In the genomic region with DNA sequence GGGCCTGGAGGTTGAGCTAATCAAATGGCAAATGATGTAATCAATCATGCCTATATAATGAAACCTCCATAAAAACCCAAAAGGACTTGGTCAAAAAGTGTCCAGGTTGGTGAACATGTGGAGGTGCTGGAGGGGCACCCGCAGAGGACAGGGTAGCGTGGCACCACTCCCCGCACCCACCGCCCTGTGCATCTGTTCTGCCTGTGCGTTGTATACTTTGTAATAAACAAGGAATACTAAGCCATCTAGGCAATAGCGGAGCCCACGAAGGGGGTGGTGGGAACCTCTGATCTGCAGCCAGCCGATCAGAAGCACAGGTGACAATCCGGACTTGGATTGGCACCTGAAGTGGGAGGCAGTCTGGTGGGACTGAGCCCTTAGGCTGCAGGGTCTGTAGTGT, we compare ENCODE assay signal across 21 cellular contexts.
DNase-seq lines count a peak whose midpoint lies in the region; ATAC-seq, FAIRE-seq and TF ChIP-seq lines count a peak whose summit lies in the region.
"Had no signal": no experiment of that assay in that cellular context is flagged by ENCODE, and none has a peak within 500 bp of the region (broad histone marks: within the 10 kb centered on the region; RNA-seq: fewer than 3 reads in every experiment).

No MANE protein-coding gene starts in this region.

- DNase-seq in activated naive CD4-positive, alpha-beta T cell treated with anti-CD3 and anti-CD28 coated beads for 36 hours = no peak
- no peak for DNase-seq in activated naive CD4-positive, alpha-beta T cell treated with anti-CD3 and anti-CD28 coated beads, Interleukin-2, amount 50 U/mL, for 16 hours
- no peak for DNase-seq in activated B cell treated with CpG ODN at 0.5 μM for 24 hours
- no peak for DNase-seq in central memory CD8-positive, alpha-beta T cell (ENCODE audit: low spot score in 2 of 2)
- no peak for DNase-seq in stimulated activated effector memory CD8-positive, alpha-beta T cell treated with anti-CD3 and anti-CD28 coated beads, Interleukin-12 subunit alpha, Interleukin-12 subunit beta, amount 100 ng/mL, for 72 hours (ENCODE audit: low spot score in 2 of 2)
- DNase-seq in GM12891 (ENCODE audit: insufficient read length, low spot score) = no peak
- DNase-seq in RPMI8226 = no peak
- DNase-seq in brain microvascular endothelial cell = no peak
- DNase-seq: activated CD4-positive, alpha-beta T cell treated with anti-CD3 and anti-CD28 coated beads, Interleukin-2, amount 10 ng/mL, durations not matched to agents 24 days and 14 days; activated gamma-delta T cell; aorta; caudate nucleus; COR-L47; Kasumi-1; mesendoderm; SK-N-SH; trophoblast cell had no signal

- ATAC-seq in activated B cell treated with CpG ODN at 0.5 μM for 24 hours (ENCODE audit: low read depth) = no peak
- ATAC-seq in central memory CD8-positive, alpha-beta T cell (replicated peaks; ENCODE audit: extremely low read depth, poor library complexity, severe bottlenecking) = no peak
- ATAC-seq in stimulated activated effector memory CD8-positive, alpha-beta T cell treated with anti-CD3 and anti-CD28 coated beads, Interleukin-12 subunit alpha, Interleukin-12 subunit beta, amount 100 ng/mL, for 72 hours = no peak
- ATAC-seq: left lobe of liver had no signal

- H3K36me3 Mint-ChIP-seq in activated naive CD4-positive, alpha-beta T cell treated with anti-CD3 and anti-CD28 coated beads for 36 hours (ENCODE audit: low read depth) = peaks cover 58% of the 10 kb centered on the region
- H3K36me3 Mint-ChIP-seq in activated B cell treated with CpG ODN at 0.5 μM for 24 hours (ENCODE audit: low read depth) = peaks cover 70% of the 10 kb centered on the region
- H3K36me3 Mint-ChIP-seq in central memory CD8-positive, alpha-beta T cell (ENCODE audit: insufficient read depth) = peaks cover 81% of the 10 kb centered on the region
- peaks cover 100% of the 10 kb centered on the region for H3K36me3 Mint-ChIP-seq in stimulated activated effector memory CD8-positive, alpha-beta T cell treated with anti-CD3 and anti-CD28 coated beads, Interleukin-12 subunit alpha, Interleukin-12 subunit beta, amount 100 ng/mL, for 72 hours

- H3K27ac Mint-ChIP-seq in activated naive CD4-positive, alpha-beta T cell treated with anti-CD3 and anti-CD28 coated beads for 36 hours = peak overlapping the region; percentile 51
- H3K27ac Mint-ChIP-seq in activated B cell treated with CpG ODN at 0.5 μM for 24 hours = peak overlapping the region; percentile 77
- peak overlapping the region; percentile 13 for H3K27ac Mint-ChIP-seq in central memory CD8-positive, alpha-beta T cell (ENCODE audit: low read depth)
- peak overlapping the region; percentile 87 for H3K27ac Mint-ChIP-seq in stimulated activated effector memory CD8-positive, alpha-beta T cell treated with anti-CD3 and anti-CD28 coated beads, Interleukin-12 subunit alpha, Interleukin-12 subunit beta, amount 100 ng/mL, for 72 hours
- H3K27ac Mint-ChIP-seq: activated CD4-positive, alpha-beta T cell treated with anti-CD3 and anti-CD28 coated beads, Interleukin-2, amount 10 ng/mL, durations not matched to agents 24 days and 14 days; dendritic cell treated with granulocyte-macrophage colony-stimulating factor and Interleukin-4, amounts not matched to agents 40 ng/mL and 50 ng/mL, for 4 days had no signal

- H3K27me3 Mint-ChIP-seq in activated naive CD4-positive, alpha-beta T cell treated with anti-CD3 and anti-CD28 coated beads for 36 hours (ENCODE audit: low read depth) = no peaks in the 10 kb centered on the region
- no peaks in the 10 kb centered on the region for H3K27me3 Mint-ChIP-seq in activated B cell treated with CpG ODN at 0.5 μM for 24 hours
- no peaks in the 10 kb centered on the region for H3K27me3 Mint-ChIP-seq in central memory CD8-positive, alpha-beta T cell
- H3K27me3 Mint-ChIP-seq: activated CD4-positive, alpha-beta T cell treated with anti-CD3 and anti-CD28 coated beads, Interleukin-2, amount 10 ng/mL, durations not matched to agents 24 days and 14 days had no signal

- FAIRE-seq in GM12891 (lab: Jason Lieb, UNC) = no peak
- FAIRE-seq: G401.6, H1 had no signal

- no peak for TF ChIP-seq POLR2A in GM12891 (IDR thresholded peaks at IDR 0.05; ENCODE audit: low read depth, low read length)

- TF ChIP-seq CTCF in activated B cell treated with CpG ODN at 0.5 μM for 24 hours (IDR thresholded peaks at IDR 0.05) = no peak
- TF ChIP-seq CTCF in brain microvascular endothelial cell (IDR thresholded peaks at IDR 0.05; ENCODE audit: low read depth, low read length, missing control alignments) = no peak

- CTCF ChIA-PET in activated naive CD4-positive, alpha-beta T cell treated with anti-CD3 and anti-CD28 coated beads for 36 hours (lab: Charles Lee) = interaction anchor here (1.6 to 6.4 kb wide), 2 partner anchors 29 to 95 kb away, joined by 3 to 99 read pairs; partner anchors contain the start of gene CCDC88C
- CTCF ChIA-PET in activated B cell treated with CpG ODN at 0.5 μM for 24 hours (lab: Charles Lee) = interaction anchor here (5.9 kb wide), 1 partner anchor 98 kb away, joined by 131 read pairs; the partner anchor contains the start of gene CCDC88C

- H3K4me1 Mint-ChIP-seq in activated naive CD4-positive, alpha-beta T cell treated with anti-CD3 and anti-CD28 coated beads for 36 hours (ENCODE audit: low read depth) = peaks cover 80% of the 10 kb centered on the region
- H3K4me1 Mint-ChIP-seq in activated B cell treated with CpG ODN at 0.5 μM for 24 hours = peaks cover 84% of the 10 kb centered on the region
- peaks cover 62% of the 10 kb centered on the region for H3K4me1 Mint-ChIP-seq in central memory CD8-positive, alpha-beta T cell
- peaks cover 88% of the 10 kb centered on the region for H3K4me1 Mint-ChIP-seq in stimulated activated effector memory CD8-positive, alpha-beta T cell treated with anti-CD3 and anti-CD28 coated beads, Interleukin-12 subunit alpha, Interleukin-12 subunit beta, amount 100 ng/mL, for 72 hours

- intact Hi-C loops in activated naive CD4-positive, alpha-beta T cell treated with anti-CD3 and anti-CD28 coated beads for 36 hours (cut with micrococcal nuclease) = no loop called here
- intact Hi-C loops in activated B cell treated with CpG ODN at 0.5 μM for 24 hours (cut with micrococcal nuclease) = no loop called here

- no peak overlapping the region for H3K4me3 ChIP-seq in brain microvascular endothelial cell (ENCODE audit: low read depth, low read length)

- POLR2A ChIA-PET in activated B cell treated with CpG ODN at 0.5 μM for 24 hours (lab: Charles Lee) = interaction anchor here (0.7 kb wide), 1 partner anchor 937 kb away, joined by 13 read pairs; no protein-coding TSS in a partner anchor

- in situ Hi-C loops in brain microvascular endothelial cell (cut with HindIII; ENCODE audit: low pct_ligation_motif_present, low sequenced_read_pairs) = no loop called here

- H3K9me3 Mint-ChIP-seq in activated naive CD4-positive, alpha-beta T cell treated with anti-CD3 and anti-CD28 coated beads for 36 hours = no peaks in the 10 kb centered on the region
- H3K9me3 Mint-ChIP-seq in activated B cell treated with CpG ODN at 0.5 μM for 24 hours = no peaks in the 10 kb centered on the region
- no peaks in the 10 kb centered on the region for H3K9me3 Mint-ChIP-seq in central memory CD8-positive, alpha-beta T cell
- H3K9me3 Mint-ChIP-seq in stimulated activated effector memory CD8-positive, alpha-beta T cell treated with anti-CD3 and anti-CD28 coated beads, Interleukin-12 subunit alpha, Interleukin-12 subunit beta, amount 100 ng/mL, for 72 hours = no peaks in the 10 kb centered on the region
- H3K9me3 Mint-ChIP-seq: activated CD4-positive, alpha-beta T cell treated with anti-CD3 and anti-CD28 coated beads, Interleukin-2, amount 10 ng/mL, durations not matched to agents 24 days and 14 days; dendritic cell treated with granulocyte-macrophage colony-stimulating factor and Interleukin-4, amounts not matched to agents 40 ng/mL and 50 ng/mL, for 4 days had no signal

- no peak overlapping the region for H3K27ac ChIP-seq in brain microvascular endothelial cell

- no peaks in the 10 kb centered on the region for H3K36me3 ChIP-seq in brain microvascular endothelial cell (replicated peaks)

- H3K4me3 Mint-ChIP-seq in activated naive CD4-positive, alpha-beta T cell treated with anti-CD3 and anti-CD28 coated beads for 36 hours = no peak overlapping the region
- H3K4me3 Mint-ChIP-seq in activated B cell treated with CpG ODN at 0.5 μM for 24 hours = no peak overlapping the region
- no peak overlapping the region for H3K4me3 Mint-ChIP-seq in central memory CD8-positive, alpha-beta T cell
- no peak overlapping the region for H3K4me3 Mint-ChIP-seq in stimulated activated effector memory CD8-positive, alpha-beta T cell treated with anti-CD3 and anti-CD28 coated beads, Interleukin-12 subunit alpha, Interleukin-12 subunit beta, amount 100 ng/mL, for 72 hours
- H3K4me3 Mint-ChIP-seq: activated CD4-positive, alpha-beta T cell treated with anti-CD3 and anti-CD28 coated beads, Interleukin-2, amount 10 ng/mL, durations not matched to agents 24 days and 14 days; dendritic cell treated with granulocyte-macrophage colony-stimulating factor and Interleukin-4, amounts not matched to agents 40 ng/mL and 50 ng/mL, for 4 days had no signal

- H3K27me3 ChIP-seq in brain microvascular endothelial cell (replicated peaks) = no peaks in the 10 kb centered on the region

TF ChIP-seq in GM12891, 5 proteins besides CTCF, POLR2A, EP300 and RAD21:
- TF ChIP-seq SPI1 (IDR thresholded peaks at IDR 0.05; ENCODE audit: low read depth, low read length) (no peak), POLR2AphosphoS5 (IDR thresholded peaks at IDR 0.05; ENCODE audit: low read depth, low read length) (no peak), POU2F2 (IDR thresholded peaks at IDR 0.05; ENCODE audit: low read depth, low read length) (no peak), PAX5 (IDR thresholded peaks at IDR 0.05; ENCODE audit: insufficient read depth, low read length, severe bottlenecking) (no peak), TAF1 (IDR thresholded peaks at IDR 0.05; ENCODE audit: low read depth, low read length) (no peak)

Comparison
In these comparisons a context has a peak if more than half of its experiments do, and no peak if none do; other contexts are left out.
1. H3K27ac Mint-ChIP-seq: peak in every context shown above with its lines; median percentile 87 in stimulated activated effector memory CD8-positive, alpha-beta T cell treated with anti-CD3 and anti-CD28 coated beads, Interleukin-12 subunit alpha, Interleukin-12 subunit beta, amount 100 ng/mL, for 72 hours; 77 in activated B cell treated with CpG ODN at 0.5 μM for 24 hours; 51 in activated naive CD4-positive, alpha-beta T cell treated with anti-CD3 and anti-CD28 coated beads for 36 hours; 13 in central memory CD8-positive, alpha-beta T cell.